ENCODE assay signal across 8 cellular contexts in genomic region chr7:151083071-151083823, GRCh38. TPM values are rescaled to one million over a fixed set of nuclear protein-coding genes. Genes with fewer than 3 reads are reported as not detected.
A peak's percentile ranks its signal among the peaks of the same experiment; 100 is the strongest.
DNase-seq lines count a peak whose midpoint lies in the region; ATAC-seq and TF ChIP-seq lines count a peak whose summit lies in the region.

Gene TMUB1 (minus strand): TSS chr7:151083493. CDS start chr7:151082563, 930 bp downstream.

- peak; percentile 42 for ATAC-seq in GM21381 (IDR thresholded peaks at IDR 0.05; ENCODE audit: unreplicated experiment)

- H3K36me3 ChIP-seq in HUES64 (ENCODE audit: insufficient read depth, low read length) (no peaks in the 10 kb centered on the region), SJCRH30 (peaks cover 3% of the 10 kb centered on the region; the same call in 1 of the 2 replicates)

- H3K9me3 ChIP-seq in HUES64 (ENCODE audit: insufficient read depth, low read depth, low read length) (no peaks in the 10 kb centered on the region), SJCRH30 (replicated peaks) (no peaks in the 10 kb centered on the region)

- intact Hi-C loops in head of caudate nucleus (cut with DNase I), result no loop called here

- H3K27ac ChIP-seq in HUES64 (ENCODE audit: low read depth, low read length), result no peak within 1 kb of the TSS
- peak within 1 kb of the TSS; percentile 83; the same call in 1 of the 2 replicates for H3K27ac ChIP-seq in SJCRH30

- H3K4me3 ChIP-seq in HUES64 (ENCODE audit: low read length), result peak within 1 kb of the TSS; percentile 66
- H3K4me3 ChIP-seq in SJCRH30, result peak within 1 kb of the TSS; percentile 94

- peaks cover 41% of the 10 kb centered on the region for H3K4me1 ChIP-seq in HUES64 (ENCODE audit: insufficient read depth, low read length)
- H3K4me1 ChIP-seq in SJCRH30, result peaks cover 31% of the 10 kb centered on the region

- H3K27me3 Mint-ChIP-seq in type B pancreatic cell, result no peaks in the 10 kb centered on the region

- peaks cover 31% of the 10 kb centered on the region for H3K4me1 Mint-ChIP-seq in type B pancreatic cell (ENCODE audit: unreplicated experiment)

- DNase-seq in DMS114 treated with DMSO at 0.1 percent for 48 hours (lab: John Stamatoyannopoulos, UW; ENCODE audit: unreplicated experiment) (peak; percentile 47), SJCRH30 (peak; percentile 81), head of caudate nucleus (peak; percentile 66 to 94 (median 85)), pons (ENCODE audit: low spot score) (peak; percentile 53), type B pancreatic cell (ENCODE audit: extremely low spot score, unreplicated experiment) (peak; percentile 84)
- peak; percentile 41 to 78 (median 56) for DNase-seq in activated naive CD4-positive, alpha-beta T cell (lab: John Stamatoyannopoulos, UW)

- WGBS in HUES64, result under 1% methylated on average over 69 of the region's 69 CpGs

- peak within 1 kb of the TSS; percentile 85 for H3K27ac Mint-ChIP-seq in type B pancreatic cell

- H3K4me3 Mint-ChIP-seq in type B pancreatic cell, result peak within 1 kb of the TSS; percentile 93

- peak within 1 kb of the TSS; percentile 24 for H3K9ac ChIP-seq in HUES64 (ENCODE audit: low read depth, low read length)

- no peaks in the 10 kb centered on the region for H3K9me3 Mint-ChIP-seq in type B pancreatic cell

- H3K27me3 ChIP-seq in HUES64 (ENCODE audit: insufficient read depth, low read length) (peaks cover 35% of the 10 kb centered on the region), SJCRH30 (no peaks in the 10 kb centered on the region)

- no peaks in the 10 kb centered on the region for H3K36me3 Mint-ChIP-seq in type B pancreatic cell

- TF ChIP-seq CTCF in type B pancreatic cell (conservative IDR thresholded peaks at IDR 0.05), result no peak

RNA-seq across cellular contexts. Expression of gene TMUB1, which starts in this region (rescaled TPM):
- 34.7 TPM for polyA plus RNA-seq in HUES64 (2013, experiment 1 of 2)
- 37.9 TPM for polyA plus RNA-seq in HUES64 (2013, experiment 2 of 2)
- 43.5 and 44.2 TPM in 2 replicates for total RNA-seq in SJCRH30 (2014; rRNA removed; shearing (Covaris generic))
- 37.9 and 41.7 TPM in 2 replicates for total RNA-seq in type B pancreatic cell (ENCODE audit: low replicate concordance)
